23 cellular contexts compared by ENCODE assay signal in the genomic region with DNA sequence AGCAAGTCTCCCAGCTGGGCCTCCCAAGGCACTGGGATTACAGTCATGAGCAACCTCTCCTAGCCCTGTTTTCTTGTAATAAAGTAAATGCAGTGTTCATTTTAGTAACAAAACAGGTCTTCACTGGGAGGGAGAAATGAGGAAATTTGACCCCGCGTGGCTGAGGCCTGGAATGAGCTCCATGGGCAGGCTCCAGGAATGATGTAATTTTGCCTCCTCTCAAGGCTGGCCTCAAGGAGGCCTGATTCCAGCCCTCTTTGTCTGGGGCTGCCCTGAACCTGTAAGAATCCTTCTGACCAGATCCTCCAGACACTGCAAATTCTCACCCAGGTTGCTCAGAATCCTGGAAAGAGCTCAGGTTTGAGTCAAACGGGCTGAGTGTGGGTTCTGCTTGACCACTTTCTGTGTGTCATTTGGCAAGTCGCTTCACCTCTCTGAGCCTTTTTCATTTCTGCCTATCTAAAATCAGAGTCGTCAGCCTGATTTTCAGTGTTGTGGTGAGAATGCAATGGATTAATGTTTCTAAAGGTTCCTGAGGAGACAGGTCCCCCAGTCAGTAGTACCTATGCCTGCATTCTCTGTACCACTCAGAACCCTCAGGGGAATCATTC. TPM values are rescaled to one million over a fixed set of nuclear protein-coding genes. Genes with fewer than 3 reads are reported as not detected.
DNase-seq lines count a peak whose midpoint lies in the region; ATAC-seq, FAIRE-seq and TF ChIP-seq lines count a peak whose summit lies in the region.
"Had no signal": no experiment of that assay in that cellular context is flagged by ENCODE, and none has a peak within 500 bp of the region (broad histone marks: within the 10 kb centered on the region; RNA-seq: fewer than 3 reads in every experiment).

No MANE protein-coding gene starts in this region.

- H3K36me3 ChIP-seq in GM23248 (ENCODE audit: low read depth) (no peaks in the 10 kb centered on the region), Peyer's patch (no peaks in the 10 kb centered on the region)
- H3K36me3 ChIP-seq: SJSA1, upper lobe of left lung had no signal

- no peaks in the 10 kb centered on the region for H3K9me2 ChIP-seq in GM23248 (ENCODE audit: insufficient read depth)

- H3K4me3 ChIP-seq in A549 (no peak overlapping the region), GM23248 (no peak overlapping the region), Peyer's patch (no peak overlapping the region)
- H3K4me3 ChIP-seq: SJSA1, smooth muscle cell, upper lobe of left lung had no signal

- 0 out of 2 replicates have a peak overlapping the region, but pooled peaks have one; percentile 5 for H2AFZ ChIP-seq in GM23248

- TF ChIP-seq CTCF in A549 (IDR thresholded peaks at IDR 0.05): no peak
- no peak for TF ChIP-seq CTCF in Peyer's patch (IDR thresholded peaks at IDR 0.05)
- TF ChIP-seq CTCF in RWPE1 (conservative IDR thresholded peaks at IDR 0.05; ENCODE audit: low read depth): no peak

- H3K4me1 ChIP-seq in A549: no peaks in the 10 kb centered on the region
- peaks cover 9% of the 10 kb centered on the region for H3K4me1 ChIP-seq in GM23248 (ENCODE audit: insufficient read depth)
- no peaks in the 10 kb centered on the region for H3K4me1 ChIP-seq in Peyer's patch
- H3K4me1 ChIP-seq: SJSA1, upper lobe of left lung had no signal

- H3K9me3 ChIP-seq in A549 (no peaks in the 10 kb centered on the region), GM23248 (ENCODE audit: low read depth) (no peaks in the 10 kb centered on the region), Peyer's patch (no peaks in the 10 kb centered on the region)
- H3K9me3 ChIP-seq: SJSA1, upper lobe of left lung had no signal

- in situ Hi-C loops in GM23248 (cut with MboI): no loop called here

- no peak for TF ChIP-seq EP300 in A549 (IDR thresholded peaks at IDR 0.05)

- H3K4me2 ChIP-seq in A549: no peak overlapping the region
- no peak overlapping the region for H3K4me2 ChIP-seq in GM23248 (ENCODE audit: unreplicated experiment)
- H3K4me2 ChIP-seq: smooth muscle cell had no signal

- DNase-seq in A549 (ENCODE audit: low read depth in 1 of 2, low spot score in 1 of 2) (no peak), GM23248 (peak; percentile 49), astrocyte of the hippocampus (ENCODE audit: low read depth, low spot score) (peak; percentile 26), islet precursor cell (peak; percentile 80), SK-N-DZ (ENCODE audit: low spot score) (no peak), Peyer's patch (no peak), anterior cingulate cortex (lab: John Stamatoyannopoulos, UW) (no peak), RWPE1 (ENCODE audit: low spot score) (no peak)
- DNase-seq: activated CD4-positive, alpha-beta T cell treated with anti-CD3 and anti-CD28 coated beads, Interleukin-2, amount 50 U/mL, for 1 hour; activated T-cell treated with anti-CD3 and anti-CD28 coated beads, Interleukin-2, amount 50 U/mL, for 1 hour; central memory CD4-positive, alpha-beta T cell; COR-L47; endodermal cell; midbrain; NCI-H1694; NCI-H510A treated with DMSO at 0.1 percent for 48 hours; stimulated activated naive B cell treated with anti-CD40 and anti-IgM and Interleukin-4, amounts not matched to agents 10 μg/mL and 1 μg/mL and 100 μg/mL, for 72 hours; upper lobe of left lung had no signal

- TF ChIP-seq POLR2A in A549 (IDR thresholded peaks at IDR 0.05; ENCODE audit: low read length): no peak
- TF ChIP-seq POLR2A in Peyer's patch (IDR thresholded peaks at IDR 0.05): no peak

- no peak overlapping the region for H3K9ac ChIP-seq in GM23248

- H4K20me1 ChIP-seq in GM23248 (ENCODE audit: insufficient read depth): no peaks in the 10 kb centered on the region

- WGBS in A549 (ENCODE audit: missing lambda C conversion rate): 59% methylated on average over 5 of the region's 5 CpGs
- 59 to 62% methylated on average over 5 of the region's 5 CpGs for WGBS in GM23248 (ENCODE audit: low coverage in 1 of 2, low lambda C conversion rate in 2 of 2, missing lambda C conversion rate in 2 of 2), 2 experiments

- H3K27me3 ChIP-seq in GM23248 (replicated peaks; ENCODE audit: insufficient read depth): no peaks in the 10 kb centered on the region
- H3K27me3 ChIP-seq in Peyer's patch: no peaks in the 10 kb centered on the region
- H3K27me3 ChIP-seq: SJSA1, upper lobe of left lung had no signal

- H3K27ac ChIP-seq in A549 (no peak overlapping the region), GM23248 (no peak overlapping the region), Peyer's patch (no peak overlapping the region), RWPE1 (no peak overlapping the region)
- H3K27ac ChIP-seq: SJSA1, upper lobe of left lung had no signal

- POLR2A ChIA-PET in A549 (lab: Yijun Ruan, JAX) (no interaction called here), RWPE1 (lab: Yijun Ruan, JAX; ENCODE audit: low non-redundant PET) (no interaction called here)

- ATAC-seq in A549: no peak
- ATAC-seq: stimulated activated naive B cell treated with anti-CD40 and anti-IgM and Interleukin-4, amounts not matched to agents 10 μg/mL and 1 μg/mL and 100 μg/mL, for 72 hours had no signal

- FAIRE-seq in A549 (lab: Jason Lieb, UNC): no peak
- FAIRE-seq: GM18507, GM19239, islet of Langerhans had no signal

- no peaks in the 10 kb centered on the region for H3F3A ChIP-seq in GM23248 (ENCODE audit: insufficient read depth)

- no peaks in the 10 kb centered on the region for H3K79me2 ChIP-seq in GM23248 (ENCODE audit: insufficient read depth)

- CTCF ChIA-PET in A549 (lab: Yijun Ruan, JAX): interaction anchor here (1.1 to 23.7 kb wide), 8 partner anchors 11 to 394 kb away, joined by 3 to 490 read pairs (median 6); no protein-coding TSS in a partner anchor
- CTCF ChIA-PET in RWPE1 (lab: Yijun Ruan, JAX): interaction anchor here (0.7 to 1.2 kb wide), 2 partner anchors 69 to 351 kb away, joined by 3 to 5 read pairs; no protein-coding TSS in a partner anchor

- TF ChIP-seq RAD21 in A549 (conservative IDR thresholded peaks at IDR 0.05 in 1 of 2, IDR thresholded peaks at IDR 0.05 in 1 of 2): no peak

TF ChIP-seq in A549, 52 proteins besides CTCF, POLR2A, EP300 and RAD21:
- TF ChIP-seq KDM1A (IDR thresholded peaks at IDR 0.05; ENCODE audit: low read depth) (no peak), ZFP36 (IDR thresholded peaks at IDR 0.05; ENCODE audit: borderline replicate concordance, partially characterized antibody) (peak; percentile 42)

RNA-seq across cellular contexts. Expression of a gene that starts 57.1 kb away (rescaled TPM):
- polyA plus RNA-seq in A549 (2011; rRNA removed): 1.9 and 3.5 TPM in 2 replicates
- polyA plus RNA-seq in A549 (2012; cell fraction: cytosol; rRNA removed): 1.4 TPM in 2 replicates
- 1.2 and 1.3 TPM in 2 replicates for polyA plus RNA-seq in A549 (2012; cell fraction: nucleus; rRNA removed)
- polyA plus RNA-seq in A549 (2017; fragmentation: RNase III; extraction: RNeasy Plus Mini Kit Qiagen cat#74134 plus additional on column Dnase treatment): 1.2 to 1.9 TPM (median 1.3 TPM) in 3 replicates
- polyA minus RNA-seq in A549 (2011; rRNA and poly(A)+ RNA removed): 3.2 and 4.1 TPM in 2 replicates
- total RNA-seq in GM23248 (2014; rRNA removed; shearing (Covaris generic)): 0.22 TPM in 1 of 2 replicates, not detected in the other
- polyA plus RNA-seq in GM23248 (2016; fragmentation: Nextera tagmentation; extraction: Ambion mirVana): 0.38 and 0.40 TPM in 2 replicates
- 38.5 and 40.2 TPM in 2 replicates for polyA plus RNA-seq in SK-N-DZ (2014; cell fraction: cytosol; rRNA removed)
- polyA plus RNA-seq in SK-N-DZ (2014; cell fraction: nucleus; rRNA removed): 24.8 and 42.1 TPM in 2 replicates
- 10 to 100 TPM; 52.8 to 69.3 (median 64.9) TPM for total RNA-seq in Peyer's patch

Comparison
In these comparisons a context has a peak if more than half of its experiments do, and no peak if none do; other contexts are left out.
1. DNase-seq: peak in GM23248 (single experiment), astrocyte of the hippocampus (single experiment) and islet precursor cell (single experiment); none in A549 (0 of 2), SK-N-DZ (single experiment), Peyer's patch (0 of 3), anterior cingulate cortex (0 of 58) and RWPE1 (single experiment).
2. RNA of a gene that starts 57.1 kb away (total RNA-seq): 52.8 to 69.3 TPM in Peyer's patch; 0.22 TPM in GM23248; every median in the first group is over 10 times any median in the second.